10 cellular contexts compared by ENCODE assay signal in the genomic region with DNA sequence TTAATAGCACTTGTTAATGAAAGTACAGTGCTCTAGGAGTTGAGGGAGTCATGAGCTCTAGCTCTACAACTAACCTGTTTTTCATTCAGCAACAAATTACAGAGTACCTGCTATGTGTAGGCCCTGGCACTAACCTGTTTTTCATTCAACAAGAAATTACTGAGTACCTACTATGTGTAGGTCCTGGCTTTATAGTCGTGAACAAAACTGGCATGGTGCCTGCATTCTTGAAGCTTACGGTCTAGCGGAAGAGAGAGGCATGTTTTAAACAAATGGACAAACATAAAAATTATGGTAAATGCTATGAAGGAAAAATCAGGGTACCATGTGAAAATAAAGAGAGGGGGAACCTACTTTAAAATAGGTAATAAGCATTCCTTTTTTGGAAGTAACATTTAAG. TPM values are rescaled to one million over a fixed set of nuclear protein-coding genes. Genes with fewer than 3 reads are reported as not detected.
A peak's percentile ranks its signal among the peaks of the same experiment; 100 is the strongest.
DNase-seq lines count a peak whose midpoint lies in the region; ATAC-seq and TF ChIP-seq lines count a peak whose summit lies in the region.
"Had no signal": no experiment of that assay in that cellular context is flagged by ENCODE, and none has a peak within 500 bp of the region (broad histone marks: within the 10 kb centered on the region; RNA-seq: fewer than 3 reads in every experiment).

No MANE protein-coding gene starts in this region.

- peaks cover 70% of the 10 kb centered on the region for H3K79me2 ChIP-seq in Karpas-422 (ENCODE audit: low read length)

- TF ChIP-seq CTCF in coronary artery (IDR thresholded peaks at IDR 0.05) (no peak), natural killer cell (IDR thresholded peaks at IDR 0.05) (no peak)

- peaks cover 42% of the 10 kb centered on the region for H3K4me1 ChIP-seq in CD8-positive, alpha-beta memory T cell (ENCODE audit: insufficient read depth, low read length)
- peaks cover 37% of the 10 kb centered on the region for H3K4me1 ChIP-seq in Karpas-422 (ENCODE audit: low read length)

- H3K4me3 ChIP-seq in CD8-positive, alpha-beta memory T cell (ENCODE audit: low read length): no peak overlapping the region
- peak overlapping the region; percentile 88 for H3K4me3 ChIP-seq in Karpas-422 (ENCODE audit: low read length)
- peak overlapping the region; percentile 94 for H3K4me3 ChIP-seq in coronary artery

- peaks cover 18% of the 10 kb centered on the region for H4K20me1 ChIP-seq in Karpas-422 (ENCODE audit: insufficient read depth, low read depth, low read length)

- POLR2A ChIA-PET in CD8-positive, alpha-beta memory T cell (lab: Charles Lee): interaction anchor here (2.6 kb wide), 1 partner anchor 37 kb away, joined by 13 read pairs; no protein-coding TSS in a partner anchor

- no peak for ATAC-seq in natural killer cell
- ATAC-seq in GM18519 (IDR thresholded peaks at IDR 0.05; ENCODE audit: low FRiP score, unreplicated experiment): no peak

- H3K9me2 ChIP-seq in Karpas-422 (replicated peaks; ENCODE audit: insufficient read depth, low read length): no peaks in the 10 kb centered on the region

- intact Hi-C loops in natural killer cell (cut with micrococcal nuclease): no loop called here

- no peaks in the 10 kb centered on the region for H3K27me3 ChIP-seq in CD8-positive, alpha-beta memory T cell (ENCODE audit: insufficient read depth, low read length, poor library complexity, severe bottlenecking)
- H3K27me3 ChIP-seq in Karpas-422 (ENCODE audit: low read length): no peaks in the 10 kb centered on the region

- peaks cover under 1 to 55% (median 14%) of the 10 kb centered on the region in 3 donors for H3K36me3 Mint-ChIP-seq in CD8-positive, alpha-beta memory T cell
- peaks cover 6% of the 10 kb centered on the region for H3K36me3 Mint-ChIP-seq in natural killer cell

- CTCF ChIA-PET in CD8-positive, alpha-beta memory T cell (lab: Charles Lee): interaction anchor here (0.8 to 2.6 kb wide), 4 partner anchors 19 to 117 kb away, joined by 3 to 8 read pairs (median 4); no protein-coding TSS in a partner anchor

- no peaks in the 10 kb centered on the region for H3K27me3 Mint-ChIP-seq in CD8-positive, alpha-beta memory T cell
- peaks cover 0 to 2% of the 10 kb centered on the region in 2 donors for H3K27me3 Mint-ChIP-seq in natural killer cell (ENCODE audit: low read depth in 2 of 2)

- peaks cover 22% of the 10 kb centered on the region for H3K36me3 ChIP-seq in CD8-positive, alpha-beta memory T cell (ENCODE audit: insufficient read depth, low read length)
- H3K36me3 ChIP-seq in Karpas-422 (ENCODE audit: insufficient read depth, low read length): peaks cover 41% of the 10 kb centered on the region

- H3K9ac ChIP-seq in Karpas-422 (ENCODE audit: low read length): peak overlapping the region; percentile 93

- peak overlapping the region; percentile 88 to 99 (median 98) for H3K4me3 Mint-ChIP-seq in CD8-positive, alpha-beta memory T cell
- H3K4me3 Mint-ChIP-seq in natural killer cell: peak overlapping the region; percentile 90

- peak overlapping the region; percentile 87 for H3K4me2 ChIP-seq in Karpas-422 (ENCODE audit: low read depth, low read length, poor library complexity, severe bottlenecking)

- no peaks in the 10 kb centered on the region for H3K9me3 Mint-ChIP-seq in CD8-positive, alpha-beta memory T cell
- H3K9me3 Mint-ChIP-seq in natural killer cell: no peaks in the 10 kb centered on the region

- no peak overlapping the region for H3K27ac ChIP-seq in CD8-positive, alpha-beta memory T cell (ENCODE audit: low read depth, low read length)
- H3K27ac ChIP-seq in Karpas-422 (ENCODE audit: low read length) (peak overlapping the region; percentile 85; the same call in 1 of the 2 replicates), coronary artery (no peak overlapping the region)

- no peak for DNase-seq in CD8-positive, alpha-beta memory T cell
- no peak for DNase-seq in Karpas-422
- no peak for DNase-seq in coronary artery (ENCODE audit: low spot score)
- DNase-seq in natural killer cell: no peak
- DNase-seq in LoVo (ENCODE audit: low spot score): no peak
- no peak for DNase-seq in NCI-H526 treated with DMSO at 0.1 percent for 48 hours (lab: John Stamatoyannopoulos, UW)
- no peak for DNase-seq in COR-L47 (lab: John Stamatoyannopoulos, UW)
- DNase-seq: cortex of kidney, NCI-H187 treated with DMSO at 0.1 percent for 48 hours had no signal

- no peaks in the 10 kb centered on the region for H3K9me3 ChIP-seq in CD8-positive, alpha-beta memory T cell (ENCODE audit: low read length)
- H3K9me3 ChIP-seq in Karpas-422 (ENCODE audit: low read length): no peaks in the 10 kb centered on the region

- no peak overlapping the region for H2AFZ ChIP-seq in Karpas-422 (ENCODE audit: low read length)

- peak overlapping the region; percentile 28 to 100 (median 99) for H3K27ac Mint-ChIP-seq in CD8-positive, alpha-beta memory T cell
- H3K27ac Mint-ChIP-seq in natural killer cell: peak overlapping the region; percentile 97 to 98

- H3K4me1 Mint-ChIP-seq in CD8-positive, alpha-beta memory T cell: peaks cover 48 to 63% (median 62%) of the 10 kb centered on the region in 3 donors
- H3K4me1 Mint-ChIP-seq in natural killer cell: peaks cover 46 to 58% of the 10 kb centered on the region in 2 donors

RNA-seq across cellular contexts. Expression of gene UBAP2L, which starts 2.2 kb away (rescaled TPM):
- total RNA-seq in CD8-positive, alpha-beta memory T cell: 100 to 1,000 TPM; 258 to 277 TPM
- polyA plus RNA-seq in CD8-positive, alpha-beta memory T cell: 63.0 TPM
- total RNA-seq in Karpas-422 (2014; rRNA removed; shearing (Covaris generic); ENCODE audit: low replicate concordance): 58.6 and 119 TPM in 2 replicates
- 100 to 1,000 TPM; 195 to 220 (median 218) TPM for total RNA-seq in natural killer cell

RNA-seq across cellular contexts. Expression of gene CFAP141, which starts 12.4 kb away (rescaled TPM):
- total RNA-seq in CD8-positive, alpha-beta memory T cell: not detected
- polyA plus RNA-seq in CD8-positive, alpha-beta memory T cell: not detected
- total RNA-seq in Karpas-422 (2014; rRNA removed; shearing (Covaris generic); ENCODE audit: low replicate concordance): not detected in 2 replicates
- 1 to 10 TPM in 1 of 3 donors, not detected in 2; 1.2 TPM for total RNA-seq in natural killer cell

RNA-seq across cellular contexts. Expression of gene TPM3, which starts 26.6 kb away (rescaled TPM):
- total RNA-seq in CD8-positive, alpha-beta memory T cell: 100 to 1,000 TPM; 802 to 863 TPM
- polyA plus RNA-seq in CD8-positive, alpha-beta memory T cell: 948 TPM
- total RNA-seq in Karpas-422 (2014; rRNA removed; shearing (Covaris generic); ENCODE audit: low replicate concordance): 257 and 258 TPM in 2 replicates
- 100 to 1,000 TPM; 516 to 622 (median 551) TPM for total RNA-seq in natural killer cell

RNA-seq across cellular contexts. Expression of gene HAX1, which starts 53.9 kb away (rescaled TPM):
- total RNA-seq in CD8-positive, alpha-beta memory T cell: 100 to 1,000 TPM; 145 to 153 TPM
- 149 TPM for polyA plus RNA-seq in CD8-positive, alpha-beta memory T cell
- total RNA-seq in Karpas-422 (2014; rRNA removed; shearing (Covaris generic); ENCODE audit: low replicate concordance): 184 and 229 TPM in 2 replicates
- total RNA-seq in natural killer cell: 10 to 100 TPM; 36.5 to 52.8 (median 40.0) TPM
